In the genomic region with DNA sequence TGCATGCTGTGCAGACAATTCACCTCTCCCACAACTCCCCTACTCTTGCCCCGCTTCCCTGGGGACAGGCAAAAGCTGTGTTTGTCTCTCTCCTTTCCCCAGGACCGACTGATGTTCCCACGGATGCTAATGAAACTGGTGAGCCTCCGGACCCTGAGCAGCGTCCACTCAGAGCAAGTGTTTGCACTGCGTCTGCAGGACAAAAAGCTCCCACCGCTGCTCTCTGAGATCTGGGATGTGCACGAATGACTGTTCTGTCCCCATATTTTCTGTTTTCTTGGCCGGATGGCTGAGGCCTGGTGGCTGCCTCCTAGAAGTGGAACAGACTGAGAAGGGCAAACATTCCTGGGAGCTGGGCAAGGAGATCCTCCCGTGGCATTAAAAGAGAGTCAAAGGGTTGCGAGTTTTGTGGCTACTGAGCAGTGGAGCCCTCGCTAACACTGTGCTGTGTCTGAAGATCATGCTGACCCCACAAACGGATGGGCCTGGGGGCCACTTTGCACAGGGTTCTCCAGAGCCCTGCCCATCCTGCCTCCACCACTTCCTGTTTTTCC, we compare ENCODE assay signal across 8 cellular contexts.
DNase-seq lines count a peak whose midpoint lies in the region; ATAC-seq and TF ChIP-seq lines count a peak whose summit lies in the region.

No MANE protein-coding gene starts in this region.

- H3K27me3 ChIP-seq in ACC112 (ENCODE audit: insufficient read depth, low read length) (no peaks in the 10 kb centered on the region), HUES48 (ENCODE audit: control insufficient read depth, insufficient read depth, low read length) (no peaks in the 10 kb centered on the region)

- peak overlapping the region; percentile 83 for H2AFZ ChIP-seq in ACC112 (ENCODE audit: low read length, unreplicated experiment)

- no peaks in the 10 kb centered on the region for H3K9me3 Mint-ChIP-seq in central memory CD8-positive, alpha-beta T cell
- no peaks in the 10 kb centered on the region for H3K9me3 Mint-ChIP-seq in nephron

- peaks cover 27% of the 10 kb centered on the region for H3K79me2 ChIP-seq in ACC112 (ENCODE audit: control insufficient read depth, insufficient read depth, low read length, unreplicated experiment)

- no peak overlapping the region; the same call in 1 of the 2 replicates for H3K9ac ChIP-seq in HUES48 (ENCODE audit: low read depth, low read length)

- peak overlapping the region; percentile 89 for H3K27ac ChIP-seq in ACC112 (ENCODE audit: low read depth, low read length)
- peak overlapping the region; percentile 95 for H3K27ac ChIP-seq in HUES48 (ENCODE audit: low read depth, low read length)

- H3K4me1 ChIP-seq in ACC112 (ENCODE audit: control insufficient read depth, insufficient read depth, low read length, unreplicated experiment) (peaks cover 31% of the 10 kb centered on the region), HUES48 (ENCODE audit: control insufficient read depth, insufficient read depth, low read length) (peaks cover 33% of the 10 kb centered on the region)

- no peaks in the 10 kb centered on the region for H3K36me3 ChIP-seq in ACC112 (ENCODE audit: insufficient read depth, low read length)
- H3K36me3 ChIP-seq in HUES48 (ENCODE audit: control insufficient read depth, insufficient read depth, low read length): no peaks in the 10 kb centered on the region

- TF ChIP-seq CTCF in nephron (IDR thresholded peaks at IDR 0.05; ENCODE audit: unreplicated experiment in 3 of 3): no peak

- no peaks in the 10 kb centered on the region for H3K27me3 Mint-ChIP-seq in central memory CD8-positive, alpha-beta T cell
- no peaks in the 10 kb centered on the region for H3K27me3 Mint-ChIP-seq in nephron (ENCODE audit: low read depth)

- peaks cover 14% of the 10 kb centered on the region for H3K36me3 Mint-ChIP-seq in central memory CD8-positive, alpha-beta T cell (ENCODE audit: insufficient read depth)
- peaks cover 4% of the 10 kb centered on the region for H3K36me3 Mint-ChIP-seq in nephron (ENCODE audit: low read depth)

- H3K27ac Mint-ChIP-seq in central memory CD8-positive, alpha-beta T cell (ENCODE audit: low read depth): peak overlapping the region; percentile 91
- H3K27ac Mint-ChIP-seq in nephron: peak overlapping the region; percentile 99 to 100 (median 99)

- H3K4me1 Mint-ChIP-seq in central memory CD8-positive, alpha-beta T cell: peaks cover 42% of the 10 kb centered on the region
- peaks cover 35% of the 10 kb centered on the region for H3K4me1 Mint-ChIP-seq in nephron

- ATAC-seq in central memory CD8-positive, alpha-beta T cell (replicated peaks; ENCODE audit: extremely low read depth, poor library complexity, severe bottlenecking): no peak
- ATAC-seq in GM21367 (IDR thresholded peaks at IDR 0.05; ENCODE audit: unreplicated experiment): no peak
- no peak for ATAC-seq in HG02870 (IDR thresholded peaks at IDR 0.05; ENCODE audit: unreplicated experiment)
- no peak for ATAC-seq in GM18861 (IDR thresholded peaks at IDR 0.05; ENCODE audit: unreplicated experiment)

- peak overlapping the region; percentile 95 for H3K4me3 ChIP-seq in ACC112 (ENCODE audit: low read depth, low read length)
- peak overlapping the region; percentile 94 for H3K4me3 ChIP-seq in HUES48 (ENCODE audit: low read depth, low read length)

- no peaks in the 10 kb centered on the region for H3K9me3 ChIP-seq in HUES48 (ENCODE audit: control insufficient read depth, insufficient read depth, low read length)

- peak overlapping the region; percentile 69 for H3K4me3 Mint-ChIP-seq in central memory CD8-positive, alpha-beta T cell
- H3K4me3 Mint-ChIP-seq in nephron: peak overlapping the region; percentile 82 to 90 (median 90)

- DNase-seq in central memory CD8-positive, alpha-beta T cell (ENCODE audit: low spot score in 2 of 2): no peak
- no peak for DNase-seq in OCI-M1 (lab: John Stamatoyannopoulos, UW)
